In genomic region chr3:51799879-51800757, GRCh38 we compare ENCODE assay signal across 1 cellular context.
TF ChIP-seq lines count a peak whose summit lies in the region.

No MANE protein-coding gene starts in this region.

TF ChIP-seq in WTC11, 78 proteins besides CTCF, POLR2A, EP300 and RAD21 (continued from another document):
- no peak for TF ChIP-seq USF1 (CRISPR knock-in tag; IDR thresholded peaks at IDR 0.05)
- TF ChIP-seq SOX15 (CRISPR knock-in tag; IDR thresholded peaks at IDR 0.05) = no peak
TF ChIP-seq in WTC11: peak in this region for 0.
